8 cellular contexts compared by ENCODE assay signal in genomic region chr18:42298744-42299685, GRCh38.
A peak's percentile ranks its signal among the peaks of the same experiment; 100 is the strongest.
DNase-seq lines count a peak whose midpoint lies in the region; ATAC-seq and TF ChIP-seq lines count a peak whose summit lies in the region.

No MANE protein-coding gene starts in this region.

- H3K9me3 Mint-ChIP-seq in CD14-positive monocyte = no peaks in the 10 kb centered on the region

- ATAC-seq in HG03378 (IDR thresholded peaks at IDR 0.05; ENCODE audit: unreplicated experiment) = peak; percentile 91
- peak; percentile 81 to 83 for ATAC-seq in lower lobe of right lung

- H3K9me3 ChIP-seq in lower lobe of right lung = no peaks in the 10 kb centered on the region

- no peaks in the 10 kb centered on the region for H3K36me3 Mint-ChIP-seq in CD14-positive monocyte

- no peak overlapping the region for H3K27ac Mint-ChIP-seq in CD14-positive monocyte

- no peaks in the 10 kb centered on the region for H3K4me1 ChIP-seq in lower lobe of right lung

- H3K27me3 ChIP-seq in lower lobe of right lung (ENCODE audit: low read depth) = no peaks in the 10 kb centered on the region

- H3K4me3 Mint-ChIP-seq in CD14-positive monocyte = no peak overlapping the region

- DNase-seq in CD14-positive monocyte (ENCODE audit: low spot score) = no peak
- DNase-seq in GM19240 (ENCODE audit: insufficient read length, low spot score) = peak; percentile 3
- DNase-seq in NCI-H446 treated with DMSO at 0.1 percent for 48 hours (lab: John Stamatoyannopoulos, UW) = peak; percentile 69
- peak; percentile 74 for DNase-seq in activated CD4-positive, alpha-beta T cell treated with anti-CD3 and anti-CD28 coated beads for 48 hours
- peak; percentile 71 for DNase-seq in dermis blood vessel endothelial cell
- DNase-seq in lower lobe of right lung = peak; percentile 58
- DNase-seq in stimulated activated CD8-positive, alpha-beta memory T cell treated with anti-CD3 and anti-CD28 coated beads, Interleukin-12 subunit alpha, Interleukin-12 subunit beta, amount 100 ng/mL, for 24 hours (ENCODE audit: extremely low read depth) = peak; percentile 3

- H3K27me3 Mint-ChIP-seq in CD14-positive monocyte (ENCODE audit: low read depth in 3 of 3) = peaks cover 2 to 3% (median 3%) of the 10 kb centered on the region in 3 donors

- intact Hi-C loops in CD14-positive monocyte (cut with micrococcal nuclease) = loop anchor here in 1 of 2 donors (10.0 kb wide), 1 partner anchor 976 kb away; the partner anchor contains the start of gene SYT4
- intact Hi-C loops in lower lobe of right lung (cut with DNase I) = no loop called here

- no peaks in the 10 kb centered on the region for H3K36me3 ChIP-seq in lower lobe of right lung

- peak; percentile 93 for TF ChIP-seq CTCF in CD14-positive monocyte (IDR thresholded peaks at IDR 0.05)
- TF ChIP-seq CTCF in lower lobe of right lung (IDR thresholded peaks at IDR 0.05) = peak; percentile 94

- no peaks in the 10 kb centered on the region for H3K4me1 Mint-ChIP-seq in CD14-positive monocyte

- no peak overlapping the region for H3K4me3 ChIP-seq in lower lobe of right lung

- no peak overlapping the region for H3K27ac ChIP-seq in lower lobe of right lung
